Comparison of ENCODE assay signal across 18 cellular contexts in genomic region chr20:17797163-17797562, GRCh38.
A peak's percentile ranks its signal among the peaks of the same experiment; 100 is the strongest.
DNase-seq lines count a peak whose midpoint lies in the region; ATAC-seq and TF ChIP-seq lines count a peak whose summit lies in the region.
"Had no signal": no experiment of that assay in that cellular context is flagged by ENCODE, and none has a peak within 500 bp of the region (broad histone marks: within the 10 kb centered on the region; RNA-seq: fewer than 3 reads in every experiment).

No MANE protein-coding gene starts in this region.

- H3K4me1 ChIP-seq in PC-3 (ENCODE audit: insufficient read depth, low read length): peaks cover 27% of the 10 kb centered on the region

- TF ChIP-seq CTCF in natural killer cell (IDR thresholded peaks at IDR 0.05) (no peak), PC-3 (conservative IDR thresholded peaks at IDR 0.05; ENCODE audit: low read depth, low read length) (no peak), chondrocyte (IDR thresholded peaks at IDR 0.05) (no peak)

- no TSS peak for BruUV-seq in PC-3 (replicated peaks; lab: Mats Ljungman, UMichigan)

- H3K9me3 Mint-ChIP-seq in natural killer cell treated with Interleukin-12 subunit alpha and Interleukin-12 subunit beta and Interleukin-15 and Interleukin-18, amount 100 ng/mL, for 72 hours: peaks cover 3% of the 10 kb centered on the region
- H3K9me3 Mint-ChIP-seq in natural killer cell: no peaks in the 10 kb centered on the region
- H3K9me3 Mint-ChIP-seq in chondrocyte (ENCODE audit: low read depth): peaks cover 9% of the 10 kb centered on the region
- H3K9me3 Mint-ChIP-seq: HFFc6 had no signal

- CTCF ChIA-PET in PC-3 (lab: Charles Lee): no interaction called here

- H3K36me3 Mint-ChIP-seq in natural killer cell treated with Interleukin-12 subunit alpha and Interleukin-12 subunit beta and Interleukin-15 and Interleukin-18, amount 100 ng/mL, for 72 hours: no peaks in the 10 kb centered on the region
- H3K36me3 Mint-ChIP-seq in natural killer cell (no peaks in the 10 kb centered on the region), chondrocyte (ENCODE audit: low read depth) (peaks cover 5% of the 10 kb centered on the region)

- intact Hi-C loops in natural killer cell (cut with micrococcal nuclease) (no loop called here), PC-3 (cut with micrococcal nuclease) (no loop called here)

- no peak overlapping the region for H3K4me3 ChIP-seq in PC-3 (ENCODE audit: low read length)
- H3K4me3 ChIP-seq: BLaER1 treated with 17β-estradiol and CSF1 and Interleukin-3, amounts not matched to agents 10 nM and 100 nM; MG63 had no signal

- peak; percentile 3 for DNase-seq in natural killer cell treated with Interleukin-12 subunit alpha and Interleukin-12 subunit beta and Interleukin-15 and Interleukin-18, amount 100 ng/mL, for 72 hours (ENCODE audit: low spot score)
- DNase-seq in natural killer cell (no peak), PC-3 (peak; percentile 51), chondrocyte (ENCODE audit: low spot score) (no peak), HCEC 1CT (no peak), SW 1271 (lab: John Stamatoyannopoulos, UW) (no peak)
- DNase-seq in activated naive CD4-positive, alpha-beta T cell treated with Interleukin-2 at 50 U/mL for 16 hours: no peak
- DNase-seq: HFFc6; Karpas-422; MG63; NCI-H1092; NCI-H1436 treated with DMSO at 0.1 percent for 48 hours; NCI-H2081; NCI-H446 treated with DMSO at 0.1 percent for 48 hours; NCI-H69; NK-92 treated with Interleukin-12 subunit alpha and Interleukin-12 subunit beta, amount 100 ng/mL, for 24 hours had no signal

- H3K4me3 Mint-ChIP-seq in natural killer cell treated with Interleukin-12 subunit alpha and Interleukin-12 subunit beta and Interleukin-15 and Interleukin-18, amount 100 ng/mL, for 72 hours: no peak overlapping the region
- no peak overlapping the region for H3K4me3 Mint-ChIP-seq in natural killer cell
- H3K4me3 Mint-ChIP-seq in chondrocyte (ENCODE audit: unreplicated experiment): no peak overlapping the region
- H3K4me3 Mint-ChIP-seq: HFFc6 had no signal

- ATAC-seq in natural killer cell treated with Interleukin-12 subunit alpha and Interleukin-12 subunit beta and Interleukin-15 and Interleukin-18, amount 100 ng/mL, for 72 hours: no peak
- ATAC-seq in natural killer cell (no peak), PC-3 (no peak)
- ATAC-seq: Right ventricle myocardium inferior had no signal

- no peaks in the 10 kb centered on the region for H3K9me3 ChIP-seq in PC-3 (ENCODE audit: low read length)
- H3K9me3 ChIP-seq: MG63 had no signal

- H3K27ac ChIP-seq in PC-3 (ENCODE audit: low read length): no peak overlapping the region
- H3K27ac ChIP-seq: BLaER1 treated with 17β-estradiol and CSF1 and Interleukin-3, amounts not matched to agents 10 nM and 100 nM had no signal

- no peak overlapping the region for H3K27ac Mint-ChIP-seq in natural killer cell treated with Interleukin-12 subunit alpha and Interleukin-12 subunit beta and Interleukin-15 and Interleukin-18, amount 100 ng/mL, for 72 hours
- no peak overlapping the region for H3K27ac Mint-ChIP-seq in natural killer cell
- H3K27ac Mint-ChIP-seq in chondrocyte (ENCODE audit: unreplicated experiment): peak overlapping the region; percentile 22
- H3K27ac Mint-ChIP-seq: HFFc6 had no signal

- no peaks in the 10 kb centered on the region for H3K36me3 ChIP-seq in PC-3 (ENCODE audit: low read depth, low read length)
- H3K36me3 ChIP-seq: BLaER1 treated with 17β-estradiol and CSF1 and Interleukin-3, amounts not matched to agents 10 nM and 100 nM; MG63 had no signal

- no peaks in the 10 kb centered on the region for H3K9me2 ChIP-seq in PC-3 (replicated peaks; ENCODE audit: low read length)

- H3K27me3 Mint-ChIP-seq in natural killer cell treated with Interleukin-12 subunit alpha and Interleukin-12 subunit beta and Interleukin-15 and Interleukin-18, amount 100 ng/mL, for 72 hours: peaks cover 11 to 12% of the 10 kb centered on the region in 2 donors
- H3K27me3 Mint-ChIP-seq in natural killer cell (ENCODE audit: low read depth in 2 of 2) (peaks cover 6 to 19% of the 10 kb centered on the region in 2 donors), chondrocyte (ENCODE audit: low read depth) (no peaks in the 10 kb centered on the region)

- no peak overlapping the region for H3K4me2 ChIP-seq in PC-3 (ENCODE audit: low read length)
- H3K4me2 ChIP-seq: BLaER1 treated with 17β-estradiol and CSF1 and Interleukin-3, amounts not matched to agents 10 nM and 100 nM had no signal

- no peaks in the 10 kb centered on the region for H3K27me3 ChIP-seq in PC-3 (ENCODE audit: low read length)
- H3K27me3 ChIP-seq: BLaER1 treated with 17β-estradiol and CSF1 and Interleukin-3, amounts not matched to agents 10 nM and 100 nM; MG63 had no signal

- H4K20me1 ChIP-seq in PC-3 (ENCODE audit: low read length): no peaks in the 10 kb centered on the region
- H4K20me1 ChIP-seq: BLaER1 treated with 17β-estradiol and CSF1 and Interleukin-3, amounts not matched to agents 10 nM and 100 nM had no signal

- H3K9ac ChIP-seq in PC-3 (ENCODE audit: low read length): no peak overlapping the region
- H3K9ac ChIP-seq: BLaER1 treated with 17β-estradiol and CSF1 and Interleukin-3, amounts not matched to agents 10 nM and 100 nM had no signal

- POLR2A ChIA-PET in PC-3 (lab: Charles Lee; ENCODE audit: unreplicated experiment): no interaction called here

- no peak overlapping the region for H2AFZ ChIP-seq in PC-3 (ENCODE audit: low read length)

- H3F3A ChIP-seq in PC-3 (ENCODE audit: low read length, unreplicated experiment): no peaks in the 10 kb centered on the region

- no peaks in the 10 kb centered on the region for H3K79me2 ChIP-seq in PC-3 (ENCODE audit: low read length)

- H3K4me1 Mint-ChIP-seq in natural killer cell treated with Interleukin-12 subunit alpha and Interleukin-12 subunit beta and Interleukin-15 and Interleukin-18, amount 100 ng/mL, for 72 hours (ENCODE audit: low read depth in 2 of 2): no peaks in the 10 kb centered on the region
- H3K4me1 Mint-ChIP-seq in natural killer cell (no peaks in the 10 kb centered on the region), chondrocyte (ENCODE audit: low read depth) (peaks cover 20% of the 10 kb centered on the region)

Comparison
In these comparisons a context has a peak if more than half of its experiments do, and no peak if none do; other contexts are left out.
1. DNase-seq: peak in natural killer cell treated with Interleukin-12 subunit alpha and Interleukin-12 subunit beta and Interleukin-15 and Interleukin-18, amount 100 ng/mL, for 72 hours (single experiment) and PC-3 (single experiment); none in natural killer cell (single experiment), chondrocyte (single experiment), activated naive CD4-positive, alpha-beta T cell treated with Interleukin-2 at 50 U/mL for 16 hours (single experiment), HCEC 1CT (single experiment) and SW 1271 (0 of 2).